12 cellular contexts compared by ENCODE assay signal in genomic region chr6:152981219-152981618, GRCh38. TPM values are rescaled to one million over a fixed set of nuclear protein-coding genes. Genes with fewer than 3 reads are reported as not detected.
A peak's percentile ranks its signal among the peaks of the same experiment; 100 is the strongest.
DNase-seq lines count a peak whose midpoint lies in the region; ATAC-seq, FAIRE-seq and TF ChIP-seq lines count a peak whose summit lies in the region.
"Had no signal": no experiment of that assay in that cellular context is flagged by ENCODE, and none has a peak within 500 bp of the region (broad histone marks: within the 10 kb centered on the region; RNA-seq: fewer than 3 reads in every experiment).

No MANE protein-coding gene starts in this region.

- POLR2A ChIA-PET in Caco-2 (lab: Charles Lee): no interaction called here

- peak overlapping the region; percentile 53 for H3K56ac ChIP-seq in mesendoderm (ENCODE audit: low read length)

- H3K9me3 Mint-ChIP-seq in Caco-2 (ENCODE audit: unreplicated experiment): no peaks in the 10 kb centered on the region
- H3K9me3 Mint-ChIP-seq in activated naive CD8-positive, alpha-beta T cell (ENCODE audit: low read depth): no peaks in the 10 kb centered on the region

- H3K27ac ChIP-seq in HL-60 (replicated peaks) (peak overlapping the region; percentile 96), mesendoderm (ENCODE audit: low read depth, low read length) (no peak overlapping the region), aorta (ENCODE audit: low read depth in 1 of 2, low read length in 2 of 2) (no peak overlapping the region), kidney (ENCODE audit: low read depth in 2 of 2, low read length in 2 of 2) (no peak overlapping the region)
- H3K27ac ChIP-seq: ascending aorta, tibial artery had no signal

- peaks cover 20% of the 10 kb centered on the region for H3K4me1 Mint-ChIP-seq in Caco-2 (ENCODE audit: low read depth, unreplicated experiment)
- H3K4me1 Mint-ChIP-seq in activated naive CD8-positive, alpha-beta T cell (ENCODE audit: low read depth): peaks cover 53% of the 10 kb centered on the region

- H3K79me2 ChIP-seq in mesendoderm (ENCODE audit: control insufficient read depth, insufficient read depth, low read length): peaks cover 82% of the 10 kb centered on the region

- ATAC-seq in aorta (ENCODE audit: low FRiP score): no peak

- DNase-seq in Caco-2 (no peak), HL-60 (ENCODE audit: low read depth in 1 of 2, low spot score in 1 of 2) (no peak), mesendoderm (no peak), aorta (no peak), NOMO-1 (lab: John Stamatoyannopoulos, UW; ENCODE audit: unreplicated experiment in 2 of 2) (no peak), kidney (no peak), posterior vena cava (ENCODE audit: low spot score) (no peak)
- DNase-seq: HCEC 1CT, kidney glomerular epithelial cell, tibial artery had no signal

- H3K4me3 ChIP-seq in Caco-2 (ENCODE audit: low read depth, low read length) (peak overlapping the region; percentile 99), HL-60 (replicated peaks; ENCODE audit: insufficient read depth, low read length) (peak overlapping the region; percentile 97), mesendoderm (ENCODE audit: low read length) (peak overlapping the region; percentile 60), aorta (ENCODE audit: low read length in 2 of 2) (no peak overlapping the region), kidney (ENCODE audit: low read length in 2 of 2) (no peak overlapping the region)

- no peak overlapping the region for H2BK120ac ChIP-seq in mesendoderm (ENCODE audit: low read depth, low read length)

- H3K27ac Mint-ChIP-seq in Caco-2 (ENCODE audit: unreplicated experiment): no peak overlapping the region
- H3K27ac Mint-ChIP-seq in activated naive CD8-positive, alpha-beta T cell: no peak overlapping the region

- H3K9me3 ChIP-seq in Caco-2 (no peaks in the 10 kb centered on the region), aorta (ENCODE audit: control insufficient read depth, low read length) (no peaks in the 10 kb centered on the region), kidney (ENCODE audit: control insufficient read depth in 1 of 2, low read length in 2 of 2) (no peaks in the 10 kb centered on the region)
- H3K9me3 ChIP-seq: ascending aorta, tibial artery had no signal

- no peak overlapping the region for H2BK5ac ChIP-seq in mesendoderm (ENCODE audit: low read length)

- no peaks in the 10 kb centered on the region for H3K36me3 ChIP-seq in Caco-2 (ENCODE audit: control insufficient read depth, insufficient read depth, low read length)
- H3K36me3 ChIP-seq in mesendoderm (ENCODE audit: control insufficient read depth, insufficient read depth, low read length): peaks cover 2% of the 10 kb centered on the region
- no peaks in the 10 kb centered on the region for H3K36me3 ChIP-seq in aorta (ENCODE audit: control insufficient read depth in 1 of 2, insufficient read depth in 2 of 2, low read length in 1 of 2)
- H3K36me3 ChIP-seq in kidney (ENCODE audit: control insufficient read depth in 1 of 2, insufficient read depth in 2 of 2, low read length in 2 of 2): no peaks in the 10 kb centered on the region
- H3K36me3 ChIP-seq: ascending aorta, tibial artery had no signal

- no CpG with 5 or more reads among the region's 2 CpGs for WGBS in mesendoderm (ENCODE audit: extremely low coverage, insufficient coverage, low lambda C conversion rate)
- 33 to 46% methylated on average over 2 of the region's 2 CpGs for WGBS in aorta, 2 donors

- peak overlapping the region; percentile 43 for H3K4me2 ChIP-seq in mesendoderm (ENCODE audit: low read length)

- FAIRE-seq in kidney (lab: Jason Lieb, UNC): no peak

- no peaks in the 10 kb centered on the region for H3K27me3 ChIP-seq in Caco-2 (replicated peaks; ENCODE audit: control insufficient read depth, insufficient read depth, low read length)
- no peaks in the 10 kb centered on the region for H3K27me3 ChIP-seq in HL-60 (ENCODE audit: insufficient read depth, poor library complexity, severe bottlenecking)
- no peaks in the 10 kb centered on the region for H3K27me3 ChIP-seq in mesendoderm (ENCODE audit: insufficient read depth, low read length, poor library complexity)
- no peaks in the 10 kb centered on the region for H3K27me3 ChIP-seq in aorta (ENCODE audit: control insufficient read depth in 1 of 2, insufficient read depth in 2 of 2, low read length in 1 of 2)
- H3K27me3 ChIP-seq: ascending aorta, tibial artery had no signal

- H4K8ac ChIP-seq in mesendoderm (ENCODE audit: low read depth, low read length): no peak overlapping the region

- H3K23ac ChIP-seq in mesendoderm (ENCODE audit: low read length): no peak overlapping the region

- H3K27me3 Mint-ChIP-seq in Caco-2 (ENCODE audit: insufficient read depth, unreplicated experiment): no peaks in the 10 kb centered on the region
- no peaks in the 10 kb centered on the region for H3K27me3 Mint-ChIP-seq in activated naive CD8-positive, alpha-beta T cell

- CTCF ChIA-PET in Caco-2 (lab: Charles Lee): no interaction called here

- no peak for TF ChIP-seq CTCF in Caco-2 (IDR thresholded peaks at IDR 0.05; ENCODE audit: insufficient read depth in 1 of 2, low read depth in 1 of 2, low read length in 1 of 2, severe bottlenecking in 1 of 2, unreplicated experiment in 1 of 2)
- TF ChIP-seq CTCF in HL-60 (IDR thresholded peaks at IDR 0.05; ENCODE audit: insufficient read depth, low read length): no peak
- no peak for TF ChIP-seq CTCF in kidney (IDR thresholded peaks at IDR 0.05; ENCODE audit: borderline replicate concordance, extremely low read depth, insufficient read depth)

- H2BK15ac ChIP-seq in mesendoderm (replicated peaks; ENCODE audit: low read depth): no peak overlapping the region

- peaks cover under 1% of the 10 kb centered on the region for H3K79me1 ChIP-seq in mesendoderm (ENCODE audit: low read length)

- TSS peak; percentile 50 for BruUV-seq in Caco-2 (replicated peaks; lab: Mats Ljungman, UMichigan)

- H2AK5ac ChIP-seq in mesendoderm (ENCODE audit: low read length): no peak overlapping the region

- H3K9ac ChIP-seq in mesendoderm (ENCODE audit: low read length) (peak overlapping the region; percentile 80), kidney (ENCODE audit: low read length in 2 of 2) (no peak overlapping the region)

- H3K4ac ChIP-seq in mesendoderm (ENCODE audit: low read depth, low read length): no peak overlapping the region

- no peak overlapping the region for H3K18ac ChIP-seq in mesendoderm (ENCODE audit: low read length)

- intact Hi-C loops in Caco-2 (cut with micrococcal nuclease; ENCODE audit: unreplicated experiment) (no loop called here), aorta (cut with DNase I) (no loop called here), kidney (cut with DNase I) (no loop called here), posterior vena cava (cut with DNase I) (no loop called here)

- peak overlapping the region; percentile 78 for H3K4me3 Mint-ChIP-seq in Caco-2 (ENCODE audit: unreplicated experiment)
- H3K4me3 Mint-ChIP-seq in activated naive CD8-positive, alpha-beta T cell: peak overlapping the region; percentile 87

- H4K5ac ChIP-seq in mesendoderm (ENCODE audit: low read length): no peak overlapping the region

- H3K36me3 Mint-ChIP-seq in Caco-2 (ENCODE audit: insufficient read depth, unreplicated experiment): peaks cover 62% of the 10 kb centered on the region
- H3K36me3 Mint-ChIP-seq in activated naive CD8-positive, alpha-beta T cell: peaks cover 2% of the 10 kb centered on the region

- H3K4me1 ChIP-seq in Caco-2 (peaks cover 15% of the 10 kb centered on the region), mesendoderm (ENCODE audit: control insufficient read depth, low read depth, low read length) (peaks cover 2% of the 10 kb centered on the region), aorta (ENCODE audit: control insufficient read depth in 1 of 2, insufficient read depth in 2 of 2, low read length in 2 of 2) (no peaks in the 10 kb centered on the region), kidney (ENCODE audit: control insufficient read depth in 1 of 2, insufficient read depth in 1 of 2, low read depth in 1 of 2, low read length in 2 of 2) (peaks cover 6 to 12% of the 10 kb centered on the region in 2 donors)

RNA-seq across cellular contexts. Expression of gene FBXO5, which starts 1.6 kb away (rescaled TPM):
- total RNA-seq in Caco-2 (2022): 31.4 and 35.5 TPM in 2 replicates
- 41.1 TPM for polyA plus RNA-seq in mesendoderm (2013, experiment 1 of 2)
- 44.3 TPM for polyA plus RNA-seq in mesendoderm (2013, experiment 2 of 2)
- 1 to 10 TPM; 4.8 to 6.0 TPM for total RNA-seq in aorta
- polyA plus RNA-seq in aorta: 1 to 10 TPM; 2.5 to 3.1 TPM
- 4.5 TPM for total RNA-seq in kidney
- 1.8 TPM for polyA plus RNA-seq in kidney (ENCODE audit: insufficient read depth, low read depth, low replicate concordance)
- total RNA-seq in posterior vena cava: 1 to 10 TPM; 3.5 to 4.6 TPM
- total RNA-seq: ascending aorta had no signal

RNA-seq across cellular contexts. Expression of gene MTRF1L, which starts 21.3 kb away (rescaled TPM):
- total RNA-seq in Caco-2 (2022) (24.4 and 26.3 TPM in 2 replicates), aorta (10 to 100 TPM; 16.0 to 23.6 TPM), kidney (15.8 TPM), posterior vena cava (10 to 100 TPM; 17.4 to 30.8 TPM)
- 20.9 TPM for polyA plus RNA-seq in mesendoderm (2013, experiment 1 of 2)
- 21.8 TPM for polyA plus RNA-seq in mesendoderm (2013, experiment 2 of 2)
- polyA plus RNA-seq in aorta (10 to 100 TPM; 22.0 to 45.1 TPM), kidney (ENCODE audit: insufficient read depth, low read depth, low replicate concordance) (19.2 TPM)

Comparison
In these comparisons a context has a peak if more than half of its experiments do, and no peak if none do; other contexts are left out.
1. H3K4me3 ChIP-seq: peak in Caco-2 (single experiment), HL-60 (single experiment) and mesendoderm (single experiment); none in aorta (0 of 2) and kidney (0 of 2).